Comparison of ENCODE assay signal across 17 cellular contexts in the genomic region with DNA sequence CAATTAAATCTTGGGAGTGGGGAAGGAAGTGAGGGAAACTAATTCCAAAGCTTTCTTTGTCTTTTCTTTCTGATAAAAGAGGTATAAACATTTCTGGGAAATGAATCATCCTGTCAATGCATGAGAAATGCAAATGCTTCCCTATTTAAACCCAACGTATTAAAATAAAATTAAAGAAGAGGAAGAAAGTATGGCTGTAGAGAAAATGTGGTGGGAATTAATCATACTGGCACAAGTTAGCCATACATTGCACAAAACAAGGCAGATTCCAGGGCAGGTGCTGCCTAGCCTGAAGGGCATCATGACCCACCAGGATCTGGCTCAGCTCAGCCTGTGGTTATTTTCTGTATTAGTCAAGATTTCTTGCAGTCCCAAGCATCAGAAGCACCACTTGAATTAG.
DNase-seq lines count a peak whose midpoint lies in the region; ATAC-seq, FAIRE-seq and TF ChIP-seq lines count a peak whose summit lies in the region.
"Had no signal": no experiment of that assay in that cellular context is flagged by ENCODE, and none has a peak within 500 bp of the region (broad histone marks: within the 10 kb centered on the region; RNA-seq: fewer than 3 reads in every experiment).

No MANE protein-coding gene starts in this region.

- H4K5ac ChIP-seq in H9 (ENCODE audit: insufficient read length, low read depth, low read length) = no peak overlapping the region

- H4K91ac ChIP-seq in H9 (ENCODE audit: insufficient read length, low read depth, low read length) = no peak overlapping the region

- no CpG with 5 or more reads among the region's 1 CpG for WGBS in H9 (ENCODE audit: extremely low coverage, insufficient read length, low lambda C conversion rate)

- H3K4me2 ChIP-seq in keratinocyte (ENCODE audit: control insufficient read depth, extremely low read depth, insufficient read depth, low read depth, low read length) (peak overlapping the region; percentile 58), H9 (ENCODE audit: insufficient read depth, insufficient read length, low read length) (no peak overlapping the region)

- CTCF ChIA-PET in Calu3 (lab: Charles Lee) = no interaction called here

- H2BK5ac ChIP-seq in H9 (ENCODE audit: insufficient read length, low read length) = no peak overlapping the region

- H3K9ac ChIP-seq in keratinocyte (ENCODE audit: control insufficient read depth, extremely low read depth, insufficient read depth, low read length) (no peak overlapping the region), H9 (ENCODE audit: extremely low read depth, insufficient read length, low read length) (no peak overlapping the region)

- H2BK15ac ChIP-seq in H9 (ENCODE audit: low read depth, low read length) = no peak overlapping the region

- H3K36me3 ChIP-seq in keratinocyte (ENCODE audit: control insufficient read depth in 2 of 2, extremely low read depth in 1 of 2, insufficient read depth in 2 of 2, low read length in 2 of 2) = no peaks in the 10 kb centered on the region
- H3K36me3 ChIP-seq: heart right ventricle, ovary had no signal

- dilution Hi-C loops in keratinocyte (cut with MboI; ENCODE audit: extremely low pct_ligation_motif_present, low sequenced_read_pairs) = no loop called here

- peak; percentile 23 for DNase-seq in Calu3
- DNase-seq in LoVo (ENCODE audit: low spot score) = peak; percentile 56
- DNase-seq in astrocyte of the hippocampus (ENCODE audit: low read depth, low spot score) = peak; percentile 62
- DNase-seq in keratinocyte (ENCODE audit: low read depth, low spot score) = peak; percentile 58
- DNase-seq in H9 = no peak
- DNase-seq in GM19239 (ENCODE audit: insufficient read length, low spot score) = no peak
- DNase-seq: activated CD4-positive, alpha-beta T cell treated with anti-CD3 and anti-CD28 coated beads for 1 hour; activated naive CD4-positive, alpha-beta T cell treated with anti-CD3 and anti-CD28 coated beads, Interleukin-2, amount 50 U/mL, for 16 hours; C1 segment of cervical spinal cord; heart right ventricle; NCI-H1930; NCI-H524 treated with DMSO at 0.1 percent for 48 hours; ovary; stimulated activated naive CD4-positive, alpha-beta T cell had no signal

- H3T11ph ChIP-seq in H9 (ENCODE audit: low read length) = no peak overlapping the region

- FAIRE-seq in keratinocyte (lab: Jason Lieb, UNC) (peak; percentile 94), GM19239 (lab: Jason Lieb, UNC) (no peak)
- FAIRE-seq: endometrium had no signal

- TF ChIP-seq CTCF in Calu3 (IDR thresholded peaks at IDR 0.05; ENCODE audit: unreplicated experiment) = no peak
- TF ChIP-seq CTCF in keratinocyte (optimal IDR thresholded peaks at IDR 0.05 in 1 of 3, IDR thresholded peaks at IDR 0.05 in 1 of 3, conservative IDR thresholded peaks at IDR 0.05 in 1 of 3; ENCODE audit: extremely low read depth in 1 of 3, insufficient read depth in 2 of 3, low read length in 3 of 3) = no peak
- no peak for TF ChIP-seq CTCF in H9 (conservative IDR thresholded peaks at IDR 0.05)

- no peak overlapping the region for H3K56ac ChIP-seq in H9 (ENCODE audit: insufficient read length, low read depth, low read length)

- H3K9me3 Mint-ChIP-seq in Calu3 (ENCODE audit: low read depth, unreplicated experiment) (no peaks in the 10 kb centered on the region), H9 (no peaks in the 10 kb centered on the region)

- no peaks in the 10 kb centered on the region for H3K27me3 ChIP-seq in keratinocyte (ENCODE audit: control insufficient read depth, extremely low read depth, insufficient read depth, low read length)
- no peaks in the 10 kb centered on the region for H3K27me3 ChIP-seq in H9 (ENCODE audit: insufficient read depth, low read length)
- H3K27me3 ChIP-seq: heart right ventricle, ovary had no signal

- no peaks in the 10 kb centered on the region for H3K36me3 Mint-ChIP-seq in Calu3 (ENCODE audit: insufficient read depth, unreplicated experiment)
- no peaks in the 10 kb centered on the region for H3K36me3 Mint-ChIP-seq in H9 (ENCODE audit: insufficient read depth in 1 of 3, low read depth in 3 of 3)

- H3K4me3 Mint-ChIP-seq in Calu3 (ENCODE audit: low read depth, unreplicated experiment) (no peak overlapping the region), H9 (no peak overlapping the region)

- H3K27ac ChIP-seq in keratinocyte (ENCODE audit: control insufficient read depth, insufficient read depth, low read length) (no peak overlapping the region), H9 (ENCODE audit: insufficient read length, low read depth, low read length) (no peak overlapping the region)
- H3K27ac ChIP-seq: heart right ventricle, ovary had no signal

- peaks cover 30% of the 10 kb centered on the region for H3K4me1 ChIP-seq in keratinocyte (ENCODE audit: control insufficient read depth, extremely low read depth, insufficient read depth, low read length)
- H3K4me1 ChIP-seq in H9 (ENCODE audit: insufficient read depth, low read length) = no peaks in the 10 kb centered on the region
- H3K4me1 ChIP-seq: heart right ventricle had no signal

- no peak overlapping the region for H2BK12ac ChIP-seq in H9 (ENCODE audit: insufficient read length, low read depth, low read length)

- no peak overlapping the region for H2AK5ac ChIP-seq in H9 (ENCODE audit: insufficient read length, low read length)

- H3K9me3 ChIP-seq in keratinocyte (ENCODE audit: control insufficient read depth, low read depth, low read length) = no peaks in the 10 kb centered on the region
- H3K9me3 ChIP-seq in H9 (ENCODE audit: control insufficient read depth, low read depth, low read length) = no peaks in the 10 kb centered on the region
- H3K9me3 ChIP-seq: heart right ventricle, ovary had no signal

- H3K14ac ChIP-seq in H9 (ENCODE audit: insufficient read depth, low read length) = no peak overlapping the region

- H2BK120ac ChIP-seq in H9 (ENCODE audit: low read depth, low read length, poor library complexity, severe bottlenecking) = no peak overlapping the region

- peak overlapping the region in 1 of 3 experiments; percentile 11 for H3K4me3 ChIP-seq in keratinocyte (ENCODE audit: control insufficient read depth in 2 of 3, extremely low read depth in 1 of 3, insufficient read depth in 2 of 3, low read depth in 1 of 3, low read length in 3 of 3)
- H3K4me3 ChIP-seq: heart right ventricle, ovary had no signal

- H3K27me3 Mint-ChIP-seq in Calu3 (ENCODE audit: unreplicated experiment) = no peaks in the 10 kb centered on the region
- peaks cover 6% of the 10 kb centered on the region for H3K27me3 Mint-ChIP-seq in H9 (ENCODE audit: low read depth)

- H2AFZ ChIP-seq in keratinocyte (ENCODE audit: control insufficient read depth, low read length) (no peak overlapping the region), H9 (ENCODE audit: low read length) (no peak overlapping the region)

- no peak overlapping the region for H3K4ac ChIP-seq in H9 (ENCODE audit: low read depth, low read length)

- no peaks in the 10 kb centered on the region for H3K23me2 ChIP-seq in H9 (ENCODE audit: insufficient read length, low read depth, low read length, poor library complexity, severe bottlenecking)

- H3K79me2 ChIP-seq in keratinocyte (ENCODE audit: control insufficient read depth, insufficient read depth, low read length) = no peaks in the 10 kb centered on the region
- H3K79me2 ChIP-seq in H9 (ENCODE audit: insufficient read depth, low read length) = no peaks in the 10 kb centered on the region

- no peak overlapping the region for H2BK20ac ChIP-seq in H9 (ENCODE audit: low read depth, low read length, poor library complexity, severe bottlenecking)

- no TSS peak for BruUV-seq in Calu3 (replicated peaks; lab: Mats Ljungman, UMichigan)

- H4K20me1 ChIP-seq in keratinocyte (ENCODE audit: control insufficient read depth, extremely low read depth, insufficient read depth, low read length) (no peaks in the 10 kb centered on the region), H9 (ENCODE audit: control insufficient read depth, insufficient read depth, insufficient read length) (no peaks in the 10 kb centered on the region)

- no peaks in the 10 kb centered on the region for H3K9me1 ChIP-seq in keratinocyte (ENCODE audit: control insufficient read depth, extremely low read depth, insufficient read depth, low read length)

- H3K4me1 Mint-ChIP-seq in Calu3 (ENCODE audit: low read depth, unreplicated experiment) (peaks cover 36% of the 10 kb centered on the region), H9 (peaks cover 0 to 6% of the 10 kb centered on the region in 2 experiments; a peak in 1 of 4 replicates)

- no peak overlapping the region for H3K23ac ChIP-seq in H9 (ENCODE audit: insufficient read length, low read depth, low read length)

- no peak for ATAC-seq in HG03196 (IDR thresholded peaks at IDR 0.05; ENCODE audit: unreplicated experiment)
- no peak for ATAC-seq in HG03457 (IDR thresholded peaks at IDR 0.05; ENCODE audit: unreplicated experiment)
- ATAC-seq: heart right ventricle had no signal

- H3K27ac Mint-ChIP-seq in Calu3 (ENCODE audit: unreplicated experiment) (peak overlapping the region; percentile 65), H9 (no peak overlapping the region)

- H4K8ac ChIP-seq in H9 (replicated peaks; ENCODE audit: insufficient read length, low read depth, low read length) = no peak overlapping the region

- intact Hi-C loops in Calu3 (cut with micrococcal nuclease; ENCODE audit: unreplicated experiment) = no loop called here

- H3K79me1 ChIP-seq in H9 (ENCODE audit: insufficient read depth, low read depth, low read length, poor library complexity, severe bottlenecking) = no peaks in the 10 kb centered on the region

- H3K18ac ChIP-seq in H9 (ENCODE audit: insufficient read length, low read depth, low read length) = no peak overlapping the region

Comparison
In these comparisons a context has a peak if more than half of its experiments do, and no peak if none do; other contexts are left out.
1. DNase-seq: peak in Calu3 (single experiment), LoVo (single experiment), astrocyte of the hippocampus (single experiment) and keratinocyte (single experiment); none in H9 (single experiment) and GM19239 (single experiment).